In genomic region chr14:46054526-46054925, GRCh38 we compare ENCODE assay signal across 20 cellular contexts.
A peak's percentile ranks its signal among the peaks of the same experiment; 100 is the strongest.
DNase-seq lines count a peak whose midpoint lies in the region; ATAC-seq, FAIRE-seq and TF ChIP-seq lines count a peak whose summit lies in the region.
"Had no signal": no experiment of that assay in that cellular context is flagged by ENCODE, and none has a peak within 500 bp of the region (broad histone marks: within the 10 kb centered on the region; RNA-seq: fewer than 3 reads in every experiment).

No MANE protein-coding gene starts in this region.

- DNase-seq in COLO829 (ENCODE audit: low spot score) (peak; percentile 25), NCI-H226 (peak; percentile 47), left lung (no peak), islet precursor cell (no peak), GM20000 (ENCODE audit: low spot score) (no peak), GM19238 (ENCODE audit: insufficient read length, low spot score) (no peak)
- DNase-seq: activated CD4-positive, CD25-positive, alpha-beta regulatory T cell treated with anti-CD3 and anti-CD28 coated beads, Interleukin-2, amount 50 U/mL, for 72 hours; activated naive CD8-positive, alpha-beta T cell treated with anti-CD3 and anti-CD28 coated beads, Interleukin-2, amount 10 ng/mL, durations not matched to agents 7 days and 5 days; CD4-positive, alpha-beta memory T cell; colonic mucosa; GF-D8; NCI-H1694; NCI-H524; T-helper 1 cell had no signal

- TF ChIP-seq CTCF in left lung (IDR thresholded peaks at IDR 0.05) (no peak), GM20000 (IDR thresholded peaks at IDR 0.05; ENCODE audit: extremely low read depth, missing control alignments) (no peak)

- FAIRE-seq in endometrium (lab: Jason Lieb, UNC): peak; percentile 37
- FAIRE-seq: H1, islet of Langerhans had no signal

- no peaks in the 10 kb centered on the region for H3K4me1 ChIP-seq in left lung
- H3K4me1 ChIP-seq: colonic mucosa, esophagus muscularis mucosa had no signal

- ATAC-seq in left lung: peak; percentile 32
- no peak for ATAC-seq in HG03565 (IDR thresholded peaks at IDR 0.05; ENCODE audit: unreplicated experiment)

- no peak overlapping the region for H3K4me3 ChIP-seq in left lung
- H3K4me3 ChIP-seq: colonic mucosa, esophagus muscularis mucosa had no signal

- no peaks in the 10 kb centered on the region for H3K27me3 ChIP-seq in left lung
- H3K27me3 ChIP-seq: colonic mucosa, esophagus muscularis mucosa had no signal

- H3K36me3 ChIP-seq in left lung: no peaks in the 10 kb centered on the region
- H3K36me3 ChIP-seq: colonic mucosa, esophagus muscularis mucosa had no signal

- no peak overlapping the region for H3K27ac ChIP-seq in left lung
- H3K27ac ChIP-seq: colonic mucosa, esophagus muscularis mucosa, KMS-11 had no signal

- H3K9me3 ChIP-seq in left lung: no peaks in the 10 kb centered on the region
- H3K9me3 ChIP-seq: colonic mucosa, esophagus muscularis mucosa had no signal

- intact Hi-C loops in left lung (cut with DNase I): no loop called here

Comparison
In these comparisons a context has a peak if more than half of its experiments do, and no peak if none do; other contexts are left out.
1. DNase-seq: peak in COLO829 (single experiment) and NCI-H226 (single experiment); none in left lung (0 of 2), islet precursor cell (single experiment), GM20000 (single experiment) and GM19238 (single experiment).